8 cellular contexts compared by ENCODE assay signal in the genomic region with DNA sequence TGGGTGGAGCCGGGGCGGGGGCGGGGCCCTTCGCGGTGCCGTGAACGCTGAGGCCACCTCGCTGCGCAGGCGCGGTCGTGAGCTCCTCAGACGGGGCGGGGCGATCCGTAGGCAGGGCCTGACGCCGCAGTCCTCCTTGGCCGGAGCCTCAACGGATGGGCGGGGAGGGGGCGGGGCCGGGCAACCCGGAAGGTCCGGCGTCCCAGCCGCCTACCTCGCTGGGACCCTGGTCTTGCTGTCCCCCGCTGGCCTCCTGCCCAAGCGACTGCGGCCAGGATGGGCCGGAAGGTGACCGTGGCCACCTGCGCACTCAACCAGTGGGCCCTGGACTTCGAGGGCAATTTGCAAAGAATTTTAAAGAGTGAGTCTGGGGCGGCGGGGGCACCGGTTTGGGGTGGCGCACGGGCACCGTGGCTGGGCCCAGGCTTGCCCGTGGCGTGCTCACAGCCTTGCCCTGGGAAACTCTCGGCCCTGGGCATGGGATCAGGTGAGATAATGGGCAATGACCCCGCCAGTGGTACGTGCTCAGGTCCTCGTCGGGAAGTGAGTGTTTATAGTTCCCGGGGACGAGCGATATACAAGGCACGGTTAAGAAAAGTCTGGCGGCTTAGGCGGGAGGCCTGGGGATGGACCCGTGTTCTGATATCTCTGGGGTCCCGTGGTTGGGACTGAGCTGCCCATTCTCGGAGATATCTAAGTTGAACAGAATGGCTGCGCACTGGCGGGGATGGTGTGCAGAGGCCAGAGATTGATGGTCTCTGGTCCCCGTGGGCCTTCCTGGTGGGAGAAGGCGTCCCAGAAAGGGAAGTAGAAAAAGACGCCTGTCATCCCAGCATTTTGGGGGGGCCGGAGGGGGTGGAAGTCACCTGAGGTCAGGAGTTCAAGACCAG. TPM values are rescaled to one million over a fixed set of nuclear protein-coding genes. Genes with fewer than 3 reads are reported as not detected.
A peak's percentile ranks its signal among the peaks of the same experiment; 100 is the strongest.
DNase-seq lines count a peak whose midpoint lies in the region; ATAC-seq and TF ChIP-seq lines count a peak whose summit lies in the region.

A gene (plus strand): TSS at position 183 of the 890 bp plus-strand sequence. CDS start 94 bp downstream, at position 277.

- H3K9ac ChIP-seq in adipocyte (ENCODE audit: low read length) = peak within 1 kb of the TSS; percentile 90

- DNase-seq in GM04504 (ENCODE audit: low read depth) (peak; percentile 83), NCI-H1436 treated with DMSO at 0.1 percent for 48 hours (lab: John Stamatoyannopoulos, UW) (peak; percentile 64), T follicular helper cell (ENCODE audit: low read depth) (peak; percentile 92), adipocyte (ENCODE audit: low read depth) (peak; percentile 99), cardiac septum (ENCODE audit: low spot score) (peak; percentile 100), pons (ENCODE audit: low spot score) (peak; percentile 93), transverse colon (peak; percentile 99)

- TF ChIP-seq EP300 in transverse colon (IDR thresholded peaks at IDR 0.05; ENCODE audit: low read depth) = no peak

- H3K27me3 ChIP-seq in adipocyte (replicated peaks; ENCODE audit: control insufficient read depth, insufficient read depth, low read length) (no peaks in the 10 kb centered on the region), transverse colon (no peaks in the 10 kb centered on the region)

- 1% methylated on average over 41 of the region's 63 CpGs; no CpG with 5 or more reads in 1 of the 2 donors for WGBS in transverse colon (ENCODE audit: low coverage in 1 of 2), 2 donors

- peak within 1 kb of the TSS; percentile 90 for H3K4me3 ChIP-seq in adipocyte (ENCODE audit: low read length)
- H3K4me3 ChIP-seq in transverse colon = peak within 1 kb of the TSS; percentile 65 to 90 (median 79)

- TF ChIP-seq POLR2A in transverse colon (IDR thresholded peaks at IDR 0.05) = peak; percentile 88

- in situ Hi-C loops in transverse colon (cut with MboI; ENCODE audit: low pct_ligation_motif_present in 1 of 4, low pct_unique_long_range_greater_than_20kb in 1 of 4, low sequenced_read_pairs in 3 of 4) = no loop called here

- no peaks in the 10 kb centered on the region for H3K9me3 ChIP-seq in adipocyte (ENCODE audit: control insufficient read depth, low read length)
- H3K9me3 ChIP-seq in transverse colon = no peaks in the 10 kb centered on the region

- intact Hi-C loops in cardiac septum (cut with DNase I) (no loop called here), transverse colon (cut with DNase I; ENCODE audit: low total_unique reads) (no loop called here)

- H3K4me1 ChIP-seq in adipocyte (ENCODE audit: control insufficient read depth, insufficient read depth, low read length) (peaks cover 33% of the 10 kb centered on the region), transverse colon (peaks cover 15 to 38% (median 30%) of the 10 kb centered on the region in 4 donors)

- TF ChIP-seq CTCF in transverse colon (IDR thresholded peaks at IDR 0.05) = no peak

- ATAC-seq in HG02642 (IDR thresholded peaks at IDR 0.05; ENCODE audit: poor library complexity, unreplicated experiment) = peak; percentile 62

- H3K36me3 ChIP-seq in adipocyte (ENCODE audit: control insufficient read depth, insufficient read depth, low read length, severe bottlenecking) (peaks cover 35% of the 10 kb centered on the region), transverse colon (peaks cover 0 to 33% (median 15%) of the 10 kb centered on the region in 4 donors)

- H3K27ac ChIP-seq in transverse colon = peak within 1 kb of the TSS; percentile 89 to 91 (median 90)

RNA-seq across cellular contexts. Expression of the gene that starts here (rescaled TPM):
- total RNA-seq in cardiac septum = 22.0 TPM
- 100 to 1,000 TPM; 144 to 271 (median 195) TPM for total RNA-seq in transverse colon

Comparison
In these comparisons a context has a peak if more than half of its experiments do, and no peak if none do; other contexts are left out.
1. Peak in every context shown above with its lines: DNase-seq, ATAC-seq, H3K4me3 ChIP-seq and H3K27ac ChIP-seq.